Comparison of ENCODE assay signal across 13 cellular contexts in the genomic region with DNA sequence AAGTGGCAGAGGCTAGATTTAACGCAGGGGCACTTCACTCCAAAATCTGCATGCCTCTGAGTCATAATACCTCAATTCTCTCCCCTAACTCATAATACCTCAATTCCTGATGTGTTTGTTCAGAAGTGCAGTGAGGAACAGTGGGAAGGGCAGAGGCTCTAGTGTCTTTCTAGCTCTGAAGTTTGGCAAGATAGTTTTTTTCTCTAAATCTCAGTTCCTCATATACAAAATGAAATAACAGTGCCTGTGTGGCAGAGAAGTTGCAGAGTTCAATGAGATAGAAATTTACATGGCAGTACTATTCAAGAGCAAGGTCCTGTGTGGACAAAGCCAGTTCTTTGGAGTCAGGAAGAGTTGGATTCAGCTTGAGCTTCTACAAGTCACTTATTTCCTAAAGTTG. TPM values are rescaled to one million over a fixed set of nuclear protein-coding genes. Genes with fewer than 3 reads are reported as not detected.
DNase-seq lines count a peak whose midpoint lies in the region; ATAC-seq and TF ChIP-seq lines count a peak whose summit lies in the region.
"Had no signal": no experiment of that assay in that cellular context is flagged by ENCODE, and none has a peak within 500 bp of the region (broad histone marks: within the 10 kb centered on the region; RNA-seq: fewer than 3 reads in every experiment).

No MANE protein-coding gene starts in this region.

- POLR2A ChIA-PET in SK-N-SH (lab: Yijun Ruan, JAX) (no interaction called here), OCI-LY7 (lab: Charles Lee) (interaction anchor here (1.0 kb wide), 1 partner anchor 11 kb away, joined by 3 read pairs; no protein-coding TSS in a partner anchor)

- CTCF ChIA-PET in SK-N-SH (lab: Yijun Ruan, JAX) (interaction anchor here (0.8 to 1.2 kb wide), 3 partner anchors 19 to 926 kb away, joined by 3 read pairs; no protein-coding TSS in a partner anchor), OCI-LY7 (lab: Charles Lee; ENCODE audit: unreplicated experiment) (interaction anchor here (1.1 kb wide), 1 partner anchor 22 kb away, joined by 3 read pairs; no protein-coding TSS in a partner anchor)

- 83% methylated on average over 1 of the region's 1 CpG for WGBS in SK-N-SH (ENCODE audit: low lambda C conversion rate)

- no TSS peak for BruUV-seq in OCI-LY7 (replicated peaks; lab: Mats Ljungman, UMichigan)

- H2AFZ ChIP-seq in SK-N-SH (ENCODE audit: low read depth) (0 out of 2 replicates have a peak overlapping the region, but pooled peaks have one; percentile 9), OCI-LY7 (ENCODE audit: low read length) (peak overlapping the region; percentile 79; the same call in 1 of the 2 replicates)

- H3K79me2 ChIP-seq in SK-N-SH (ENCODE audit: insufficient read depth), result no peaks in the 10 kb centered on the region
- no peaks in the 10 kb centered on the region for H3K79me2 ChIP-seq in OCI-LY7 (ENCODE audit: insufficient read depth, low read depth, low read length)

- no peak for TF ChIP-seq EP300 in SK-N-SH (IDR thresholded peaks at IDR 0.05; ENCODE audit: borderline replicate concordance in 1 of 2, low read depth in 1 of 2, low read length in 1 of 2)

- no peaks in the 10 kb centered on the region for H3K27me3 Mint-ChIP-seq in memory B cell
- H3K27me3 Mint-ChIP-seq: CD8-positive, alpha-beta memory T cell had no signal

- peaks cover 16% of the 10 kb centered on the region for H3K4me1 Mint-ChIP-seq in memory B cell

- ATAC-seq in SK-N-SH treated with all-trans-retinoic acid at 6 μM for 48 hours, result no peak
- peak; percentile 65 for ATAC-seq in memory B cell (ENCODE audit: low read depth)
- no peak for ATAC-seq in GM21619 (IDR thresholded peaks at IDR 0.05; ENCODE audit: unreplicated experiment)

- H3K9ac ChIP-seq in SK-N-SH (no peak overlapping the region), stomach smooth muscle (ENCODE audit: low read length in 2 of 2) (peak overlapping the region; percentile 29 to 55)

- H3K27me3 ChIP-seq in SK-N-SH (ENCODE audit: insufficient read depth) (no peaks in the 10 kb centered on the region), stomach smooth muscle (ENCODE audit: control insufficient read depth in 1 of 2, insufficient read depth in 2 of 2, low read length in 2 of 2) (no peaks in the 10 kb centered on the region)
- H3K27me3 ChIP-seq: MG63 had no signal

- no peak for TF ChIP-seq RAD21 in SK-N-SH (IDR thresholded peaks at IDR 0.05; ENCODE audit: low read length)

- peak overlapping the region; percentile 79 for H3K27ac Mint-ChIP-seq in memory B cell
- H3K27ac Mint-ChIP-seq: endodermal cell, mesothelial cell of epicardium had no signal

- H4K20me1 ChIP-seq in SK-N-SH (ENCODE audit: insufficient read depth), result no peaks in the 10 kb centered on the region
- no peaks in the 10 kb centered on the region for H4K20me1 ChIP-seq in OCI-LY7 (ENCODE audit: insufficient read depth, low read length)

- DNase-seq in SK-N-SH (no peak), OCI-LY7 (ENCODE audit: low spot score) (peak; percentile 4), memory B cell (ENCODE audit: low spot score in 2 of 2) (no peak), hepatic stellate cell (ENCODE audit: low spot score) (no peak), NAMALWA (ENCODE audit: low spot score) (no peak)
- DNase-seq: CD8-positive, alpha-beta memory T cell; endodermal cell; foreskin melanocyte had no signal

- H3K36me3 ChIP-seq in SK-N-SH (replicated peaks in 1 of 2; ENCODE audit: control insufficient read depth in 1 of 2, insufficient read depth in 2 of 2, low read length in 1 of 2) (no peaks in the 10 kb centered on the region), OCI-LY7 (ENCODE audit: insufficient read depth, low read length) (no peaks in the 10 kb centered on the region), stomach smooth muscle (ENCODE audit: control insufficient read depth in 2 of 2, insufficient read depth in 2 of 2, low read length in 2 of 2) (no peaks in the 10 kb centered on the region)
- H3K36me3 ChIP-seq: MG63 had no signal

- TF ChIP-seq CTCF in SK-N-SH (IDR thresholded peaks at IDR 0.05), result no peak
- TF ChIP-seq CTCF in OCI-LY7 (conservative IDR thresholded peaks at IDR 0.05; ENCODE audit: low read length), result no peak

- H3K9me3 Mint-ChIP-seq in memory B cell, result no peaks in the 10 kb centered on the region
- H3K9me3 Mint-ChIP-seq: CD8-positive, alpha-beta memory T cell; endodermal cell; mesothelial cell of epicardium had no signal

- H3F3A ChIP-seq in SK-N-SH (replicated peaks; ENCODE audit: insufficient read depth), result peaks cover 21% of the 10 kb centered on the region

- H3K4me3 ChIP-seq in SK-N-SH (ENCODE audit: low read depth in 2 of 2, low read length in 1 of 2) (no peak overlapping the region), OCI-LY7 (ENCODE audit: low read depth, low read length, poor library complexity, severe bottlenecking) (no peak overlapping the region), stomach smooth muscle (ENCODE audit: low read length in 2 of 2) (no peak overlapping the region)
- H3K4me3 ChIP-seq: MG63 had no signal

- intact Hi-C loops in OCI-LY7 (cut with micrococcal nuclease; ENCODE audit: unreplicated experiment), result no loop called here

- H3K9me3 ChIP-seq in SK-N-SH (no peaks in the 10 kb centered on the region), OCI-LY7 (ENCODE audit: low read length) (no peaks in the 10 kb centered on the region), stomach smooth muscle (ENCODE audit: control insufficient read depth in 2 of 2, low read length in 2 of 2) (no peaks in the 10 kb centered on the region)
- H3K9me3 ChIP-seq: MG63 had no signal

- H3K4me1 ChIP-seq in SK-N-SH (ENCODE audit: control insufficient read depth in 1 of 2, insufficient read depth in 2 of 2, low read depth in 1 of 2, low read length in 1 of 2), result peaks cover 0 to 11% of the 10 kb centered on the region in 2 experiments
- H3K4me1 ChIP-seq in OCI-LY7 (ENCODE audit: insufficient read depth, low read length, poor library complexity, severe bottlenecking), result peaks cover 12% of the 10 kb centered on the region
- peaks cover 15% of the 10 kb centered on the region for H3K4me1 ChIP-seq in stomach smooth muscle (ENCODE audit: control insufficient read depth, insufficient read depth, low read length)

- H3K4me2 ChIP-seq in SK-N-SH, result 0 out of 2 replicates have a peak overlapping the region, but pooled peaks have one; percentile 4
- H3K4me2 ChIP-seq in OCI-LY7 (ENCODE audit: low read length), result peak overlapping the region; percentile 35; the same call in 1 of the 2 replicates

- no peak overlapping the region for H3K4me3 Mint-ChIP-seq in memory B cell
- H3K4me3 Mint-ChIP-seq: CD8-positive, alpha-beta memory T cell; endodermal cell; mesothelial cell of epicardium had no signal

- peak overlapping the region in 1 of 2 experiments; percentile 49; a peak in 1 of 4 replicates for H3K27ac ChIP-seq in SK-N-SH (ENCODE audit: low read depth in 2 of 2, low read length in 1 of 2)
- no peak overlapping the region for H3K27ac ChIP-seq in OCI-LY7 (ENCODE audit: low read depth, low read length, poor library complexity, severe bottlenecking)
- H3K27ac ChIP-seq in stomach smooth muscle (ENCODE audit: low read length), result peak overlapping the region; percentile 92

- H3K9me2 ChIP-seq in SK-N-SH, result no peaks in the 10 kb centered on the region
- no peaks in the 10 kb centered on the region for H3K9me2 ChIP-seq in OCI-LY7 (ENCODE audit: insufficient read depth, low read length)

- H3K36me3 Mint-ChIP-seq in memory B cell, result no peaks in the 10 kb centered on the region
- H3K36me3 Mint-ChIP-seq: CD8-positive, alpha-beta memory T cell; mesothelial cell of epicardium had no signal

TF ChIP-seq in SK-N-SH, 30 proteins besides CTCF, POLR2A, EP300 and RAD21:
- TF ChIP-seq NRF1 (IDR thresholded peaks at IDR 0.05; ENCODE audit: low read depth, low read length) (no peak), USF1 (IDR thresholded peaks at IDR 0.05; ENCODE audit: borderline replicate concordance, low read depth) (no peak), TCF12 (IDR thresholded peaks at IDR 0.05) (no peak), TEAD4 (IDR thresholded peaks at IDR 0.05; ENCODE audit: borderline replicate concordance, insufficient read depth) (no peak), FOXM1 (IDR thresholded peaks at IDR 0.05; ENCODE audit: low read depth) (no peak), NFIC (IDR thresholded peaks at IDR 0.05; ENCODE audit: borderline replicate concordance) (no peak), TAF1 (IDR thresholded peaks at IDR 0.05; ENCODE audit: borderline replicate concordance, low read depth, low read length) (no peak)

TF ChIP-seq in SK-N-SH treated with all-trans-retinoic acid at 6 μM for 48 hours, 23 proteins besides CTCF, POLR2A, EP300 and RAD21 (continues in another document):
- TF ChIP-seq CSRNP3 (CRISPR knock-in tag; IDR thresholded peaks at IDR 0.05) (no peak), ZC3H10 (CRISPR knock-in tag; IDR thresholded peaks at IDR 0.05) (no peak), POU6F1 (CRISPR knock-in tag; IDR thresholded peaks at IDR 0.05; ENCODE audit: borderline replicate concordance, low read depth) (no peak), ESRRG (CRISPR knock-in tag; IDR thresholded peaks at IDR 0.05) (no peak), SNAI2 (CRISPR knock-in tag; IDR thresholded peaks at IDR 0.05) (no peak)

RNA-seq across cellular contexts. Expression of gene JUN, which starts 9.8 kb away (rescaled TPM):
- polyA plus RNA-seq in SK-N-SH (2012; rRNA removed), result 54.6 and 66.5 TPM in 2 replicates
- 34.2 and 46.9 TPM in 2 replicates for polyA plus RNA-seq in SK-N-SH (2012; cell fraction: cytosol; rRNA removed)
- 83.5 and 100 TPM in 2 replicates for polyA plus RNA-seq in SK-N-SH (2012; cell fraction: nucleus; rRNA removed)
- total RNA-seq in OCI-LY7 (2014; rRNA removed; shearing (Covaris generic)), result 7.7 and 8.1 TPM in 2 replicates
- 4.2 and 5.3 TPM in 2 replicates for total RNA-seq in OCI-LY7 (2022)
